Comparison of ENCODE assay signal across 22 cellular contexts in the genomic region with DNA sequence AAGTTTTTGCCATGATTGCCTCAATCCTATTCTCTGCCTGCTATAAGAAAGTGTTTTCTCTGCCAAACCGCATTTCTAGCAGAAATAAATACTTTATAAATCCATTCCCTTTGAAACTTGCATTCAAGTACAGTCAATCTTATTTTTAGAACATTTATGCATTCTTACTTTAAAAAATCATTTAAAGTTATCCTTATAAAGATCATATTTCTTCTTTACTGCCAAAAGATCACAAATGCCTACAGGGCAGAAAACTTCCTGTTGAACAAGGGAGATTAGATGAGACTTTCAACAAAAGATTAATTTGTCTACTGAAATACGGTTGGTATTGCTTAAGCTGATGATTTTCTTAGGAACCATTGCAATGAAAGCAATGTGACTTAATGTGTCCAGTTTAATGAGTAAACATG.
DNase-seq lines count a peak whose midpoint lies in the region; TF ChIP-seq lines count a peak whose summit lies in the region.
"Had no signal": no experiment of that assay in that cellular context is flagged by ENCODE, and none has a peak within 500 bp of the region (broad histone marks: within the 10 kb centered on the region; RNA-seq: fewer than 3 reads in every experiment).

No MANE protein-coding gene starts in this region.

- CTCF ChIA-PET in AG04449 (lab: Yijun Ruan, JAX) = no interaction called here

- TF ChIP-seq CTCF in AG04449 (IDR thresholded peaks at IDR 0.05; ENCODE audit: insufficient read depth, low read length, missing control alignments) (no peak), astrocyte of the spinal cord (IDR thresholded peaks at IDR 0.05; ENCODE audit: low read depth, low read length) (no peak)

- peak; percentile 31 for DNase-seq in AG04449 (ENCODE audit: low read depth, low spot score)
- peak; percentile 27 for DNase-seq in HPDE6-E6E7 (ENCODE audit: extremely low spot score)
- peak; percentile 10 for DNase-seq in astrocyte of the spinal cord (ENCODE audit: low read depth, low spot score)
- peak; percentile 95 for DNase-seq in foreskin melanocyte
- no peak for DNase-seq in activated CD8-positive, alpha-beta memory T cell treated with anti-CD3 and anti-CD28 coated beads, Interleukin-2, amount 50 U/mL, for 4 hours
- no peak for DNase-seq in DMS 273 (lab: John Stamatoyannopoulos, UW; ENCODE audit: unreplicated experiment)
- DNase-seq in activated naive CD4-positive, alpha-beta T cell (lab: John Stamatoyannopoulos, UW) = no peak
- DNase-seq in NAMALWA (ENCODE audit: low spot score) = no peak
- DNase-seq: activated CD4-positive, alpha-beta T cell treated with anti-CD3 and anti-CD28 coated beads for 1 hour; activated CD8-positive, alpha-beta memory T cell treated with anti-CD3 and anti-CD28 coated beads, Interleukin-2, amount 10 ng/mL, durations not matched to agents 7 days and 5 days; activated effector memory CD4-positive, alpha-beta T cell treated with Interleukin-2 at 50 U/mL for 16 hours; aorta; CD8-positive, alpha-beta memory T cell; colonic mucosa; kidney; NCI-H2081; retina; stimulated activated naive CD8-positive, alpha-beta T cell treated with anti-CD3 and anti-CD28 coated beads, Interleukin-15, amount 100 ng/mL, for 72 hours; upper lobe of left lung had no signal

- POLR2A ChIA-PET in AG04449 (lab: Yijun Ruan, JAX) = no interaction called here

- in situ Hi-C loops in astrocyte of the spinal cord (cut with HindIII; ENCODE audit: low sequenced_read_pairs) = no loop called here

- H3K4me3 ChIP-seq in AG04449 (ENCODE audit: low read depth, low read length) (no peak overlapping the region), astrocyte of the spinal cord (ENCODE audit: low read depth, low read length) (no peak overlapping the region)
- H3K4me3 ChIP-seq: A549, colonic mucosa, neural progenitor cell, SJSA1, upper lobe of left lung had no signal

Comparison
In these comparisons a context has a peak if more than half of its experiments do, and no peak if none do; other contexts are left out.
1. DNase-seq: peak in AG04449 (single experiment), HPDE6-E6E7 (single experiment), astrocyte of the spinal cord (single experiment) and foreskin melanocyte (single experiment); none in activated CD8-positive, alpha-beta memory T cell treated with anti-CD3 and anti-CD28 coated beads, Interleukin-2, amount 50 U/mL, for 4 hours (single experiment), DMS 273 (single experiment), activated naive CD4-positive, alpha-beta T cell (0 of 4) and NAMALWA (single experiment).